1 cellular context compared by ENCODE assay signal in genomic region chr2:144351687-144352086, GRCh38.
TF ChIP-seq lines count a peak whose summit lies in the region.

No MANE protein-coding gene starts in this region.

TF ChIP-seq in K562, 482 proteins besides CTCF, POLR2A, EP300 and RAD21 (continued from another document):
- TF ChIP-seq CREB3 (tag; conservative IDR thresholded peaks at IDR 0.05; ENCODE audit: low read depth) (no peak), ELK3 (CRISPR knock-in tag; IDR thresholded peaks at IDR 0.05) (no peak), ZNF165 (CRISPR knock-in tag; IDR thresholded peaks at IDR 0.05; ENCODE audit: borderline replicate concordance) (no peak), XRCC3 (IDR thresholded peaks at IDR 0.05) (no peak), FOXA1 (IDR thresholded peaks at IDR 0.05; ENCODE audit: borderline replicate concordance) (no peak), GABPB2 (CRISPR knock-in tag; conservative IDR thresholded peaks at IDR 0.05) (no peak), PRMT5 (CRISPR knock-in tag; IDR thresholded peaks at IDR 0.05) (no peak), SRSF7 (optimal IDR thresholded peaks at IDR 0.05; ENCODE audit: low read depth, low read length) (no peak), AFF4 (CRISPR knock-in tag; IDR thresholded peaks at IDR 0.05) (no peak), ZNF551 (CRISPR knock-in tag; IDR thresholded peaks at IDR 0.05) (no peak), TRIM25 (IDR thresholded peaks at IDR 0.05; ENCODE audit: borderline replicate concordance) (no peak), RERE (CRISPR knock-in tag; IDR thresholded peaks at IDR 0.05; ENCODE audit: borderline replicate concordance) (no peak), SPI1 (IDR thresholded peaks at IDR 0.05; ENCODE audit: borderline replicate concordance, low read depth, low read length) (no peak)
TF ChIP-seq in K562: peak in this region for 0.
